ENCODE assay signal across 8 cellular contexts in the genomic region with DNA sequence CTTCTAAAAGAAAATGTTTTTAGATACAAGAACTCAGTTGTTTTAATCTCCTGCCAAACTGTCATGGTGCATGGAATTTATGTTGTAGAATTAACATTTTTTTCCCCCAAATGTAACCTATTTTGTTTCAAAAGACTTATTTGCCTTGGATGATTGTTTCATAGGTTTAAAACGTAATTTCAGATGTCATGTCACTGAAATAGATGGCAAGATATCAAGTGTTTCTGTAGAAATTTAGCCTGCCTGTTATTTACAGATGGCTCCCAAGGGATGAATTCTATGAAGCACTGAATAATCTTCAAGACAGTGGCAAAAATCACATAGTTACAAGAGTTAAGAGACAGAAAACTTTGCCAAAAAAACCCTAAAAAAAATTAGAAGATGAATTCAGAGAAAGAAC.
"Had no signal": no experiment of that assay in that cellular context is flagged by ENCODE, and none has a peak within 500 bp of the region (broad histone marks: within the 10 kb centered on the region; RNA-seq: fewer than 3 reads in every experiment).

No MANE protein-coding gene starts in this region.

- H3K27ac Mint-ChIP-seq: HFFc6 had no signal

- ATAC-seq: HCT116 had no signal

- H3K4me1 ChIP-seq: HAP-1 had no signal

- H3K4me3 ChIP-seq: GM23248, HAP-1 had no signal

- H3K9ac ChIP-seq: GM23248 had no signal

- H3K9me3 ChIP-seq: HAP-1 had no signal

- H3K27ac ChIP-seq: GM23248 had no signal

- H3K4me3 Mint-ChIP-seq: HFFc6 had no signal

- DNase-seq: GM23248, GOT3, H7, HFFc6, IMR-90 had no signal

- FAIRE-seq: HTR-8/SVneo had no signal

- H3K36me3 ChIP-seq: HAP-1 had no signal

- H2AFZ ChIP-seq: GM23248 had no signal
